ENCODE assay signal across 9 cellular contexts in the genomic region with DNA sequence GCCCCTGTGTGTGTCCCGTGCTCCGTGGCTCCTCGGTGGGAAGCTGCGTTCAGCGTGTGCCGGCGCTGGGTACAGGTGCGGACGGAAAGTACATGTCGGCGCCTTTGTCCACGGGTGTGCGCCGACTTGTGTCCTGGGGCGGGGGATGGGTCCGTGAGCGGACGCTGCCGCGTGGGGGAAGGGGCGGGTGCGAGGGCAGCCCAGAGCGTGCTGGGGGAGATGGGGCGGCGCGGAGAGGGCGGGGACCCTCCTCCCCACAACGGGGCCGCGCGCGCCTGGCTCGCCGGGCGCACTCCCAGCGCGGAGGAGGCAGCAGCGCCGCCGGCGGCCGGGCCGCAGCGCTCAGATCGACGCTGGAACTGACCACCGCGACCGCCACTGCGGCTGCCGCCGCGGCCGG. TPM values are rescaled to one million over a fixed set of nuclear protein-coding genes. Genes with fewer than 3 reads are reported as not detected.
DNase-seq lines count a peak whose midpoint lies in the region; ATAC-seq lines count a peak whose summit lies in the region.
"Had no signal": no experiment of that assay in that cellular context is flagged by ENCODE, and none has a peak within 500 bp of the region (broad histone marks: within the 10 kb centered on the region; RNA-seq: fewer than 3 reads in every experiment).

No MANE protein-coding gene starts in this region.

- POLR2A ChIA-PET in activated CD4-positive, alpha-beta T cell treated with anti-CD3 and anti-CD28 coated beads for 36 hours (lab: Charles Lee): no interaction called here

- no peak overlapping the region for H3K27ac Mint-ChIP-seq in activated CD4-positive, alpha-beta T cell treated with anti-CD3 and anti-CD28 coated beads for 36 hours

- H3K36me3 Mint-ChIP-seq in activated CD4-positive, alpha-beta T cell treated with anti-CD3 and anti-CD28 coated beads for 36 hours (ENCODE audit: low read depth): no peaks in the 10 kb centered on the region

- in situ Hi-C loops in ACHN (cut with HindIII; ENCODE audit: low pct_ligation_motif_present, low pct_unique_long_range_greater_than_20kb, low sequenced_read_pairs): no loop called here

- ATAC-seq in Right ventricle myocardium superior (ENCODE audit: poor library complexity) (peak; percentile 36), HG02623 (IDR thresholded peaks at IDR 0.05; ENCODE audit: unreplicated experiment) (no peak), GM21786 (IDR thresholded peaks at IDR 0.05; ENCODE audit: unreplicated experiment) (no peak)
- ATAC-seq in activated CD4-positive, alpha-beta T cell treated with anti-CD3 and anti-CD28 coated beads for 36 hours: no peak

- H3K4me1 Mint-ChIP-seq in activated CD4-positive, alpha-beta T cell treated with anti-CD3 and anti-CD28 coated beads for 36 hours: no peaks in the 10 kb centered on the region

- H3K4me3 Mint-ChIP-seq in activated CD4-positive, alpha-beta T cell treated with anti-CD3 and anti-CD28 coated beads for 36 hours: no peak overlapping the region

- peak; percentile 40 for DNase-seq in COR-L47 (lab: John Stamatoyannopoulos, UW)
- peak; percentile 76 for DNase-seq in NCI-H748 (lab: John Stamatoyannopoulos, UW; ENCODE audit: unreplicated experiment)
- no peak for DNase-seq in Right ventricle myocardium superior
- peak; percentile 23 for DNase-seq in occipital lobe (lab: John Stamatoyannopoulos, UW)
- DNase-seq in ACHN: no peak
- DNase-seq in activated CD4-positive, alpha-beta T cell treated with anti-CD3 and anti-CD28 coated beads for 36 hours: no peak
- DNase-seq: Karpas-422 had no signal

- CTCF ChIA-PET in activated CD4-positive, alpha-beta T cell treated with anti-CD3 and anti-CD28 coated beads for 36 hours (lab: Charles Lee): interaction anchor here (2.9 kb wide), 1 partner anchor 9 kb away, joined by 19 read pairs; no protein-coding TSS in a partner anchor

- intact Hi-C loops in Right ventricle myocardium superior (cut with DNase I): no loop called here
- intact Hi-C loops in activated CD4-positive, alpha-beta T cell treated with anti-CD3 and anti-CD28 coated beads for 36 hours (cut with DNase I, micrococcal nuclease): no loop called here

- H3K27me3 Mint-ChIP-seq in activated CD4-positive, alpha-beta T cell treated with anti-CD3 and anti-CD28 coated beads for 36 hours: no peaks in the 10 kb centered on the region

- no peaks in the 10 kb centered on the region for H3K9me3 Mint-ChIP-seq in activated CD4-positive, alpha-beta T cell treated with anti-CD3 and anti-CD28 coated beads for 36 hours (ENCODE audit: low read depth)

RNA-seq across cellular contexts. Expression of a gene that starts 33.6 kb away (rescaled TPM):
- 1.3 TPM for total RNA-seq in Right ventricle myocardium superior
- 1.6 TPM for total RNA-seq in occipital lobe
- total RNA-seq in activated CD4-positive, alpha-beta T cell treated with anti-CD3 and anti-CD28 coated beads for 36 hours: 10 to 100 TPM; 18.5 to 21.3 TPM

RNA-seq across cellular contexts. Expression of a gene that starts 34.6 kb away (rescaled TPM):
- 51.5 TPM for total RNA-seq in Right ventricle myocardium superior
- total RNA-seq in occipital lobe: 19.2 TPM
- under 1 TPM in 1 of 2 experiments, not detected in 1; 0.05 TPM for total RNA-seq in activated CD4-positive, alpha-beta T cell treated with anti-CD3 and anti-CD28 coated beads for 36 hours

Comparison
In these comparisons a context has a peak if more than half of its experiments do, and no peak if none do; other contexts are left out.
1. DNase-seq: peak in COR-L47 (single experiment), NCI-H748 (single experiment) and occipital lobe (single experiment); none in Right ventricle myocardium superior (single experiment), ACHN (single experiment) and activated CD4-positive, alpha-beta T cell treated with anti-CD3 and anti-CD28 coated beads for 36 hours (single experiment).
2. RNA of a gene that starts 34.6 kb away (total RNA-seq): 51.5 TPM in Right ventricle myocardium superior (single experiment) and 19.2 TPM in occipital lobe (single experiment); 0.05 TPM in activated CD4-positive, alpha-beta T cell treated with anti-CD3 and anti-CD28 coated beads for 36 hours; every median in the first group is over 10 times any median in the second.